ENCODE assay signal across 1 cellular context in the genomic region with DNA sequence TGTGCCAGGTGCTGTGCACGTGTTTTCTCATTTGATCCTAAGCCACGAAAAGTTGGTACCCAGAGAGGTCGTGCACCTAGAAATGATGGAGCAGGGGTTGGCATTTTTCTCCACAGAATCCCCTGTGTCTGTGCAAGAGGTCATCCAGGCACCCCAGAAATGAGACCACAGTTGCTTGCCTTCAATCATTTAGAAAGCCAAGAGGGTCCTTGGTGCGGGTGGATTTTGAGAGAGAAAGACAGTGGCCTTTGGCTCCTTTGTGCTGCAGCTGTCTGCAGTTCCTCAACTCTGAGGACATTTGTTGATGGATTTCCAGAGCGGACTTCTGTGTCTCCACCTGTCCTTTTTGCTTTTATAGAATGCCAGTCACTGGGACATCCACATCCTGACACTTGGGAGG.
TF ChIP-seq lines count a peak whose summit lies in the region.

No MANE protein-coding gene starts in this region.

TF ChIP-seq in HepG2, 621 proteins besides CTCF, POLR2A, EP300 and RAD21:
- TF ChIP-seq POLR2G (IDR thresholded peaks at IDR 0.05; ENCODE audit: low read depth, low read length) (peak; percentile 57; the same call in 1 of the 2 replicates), SP1 (IDR thresholded peaks at IDR 0.05) (no peak), SP1 (CRISPR knock-in tag; IDR thresholded peaks at IDR 0.05) (no peak), HHEX (CRISPR knock-in tag; IDR thresholded peaks at IDR 0.05) (no peak)
- TF ChIP-seq, protein P1, sequence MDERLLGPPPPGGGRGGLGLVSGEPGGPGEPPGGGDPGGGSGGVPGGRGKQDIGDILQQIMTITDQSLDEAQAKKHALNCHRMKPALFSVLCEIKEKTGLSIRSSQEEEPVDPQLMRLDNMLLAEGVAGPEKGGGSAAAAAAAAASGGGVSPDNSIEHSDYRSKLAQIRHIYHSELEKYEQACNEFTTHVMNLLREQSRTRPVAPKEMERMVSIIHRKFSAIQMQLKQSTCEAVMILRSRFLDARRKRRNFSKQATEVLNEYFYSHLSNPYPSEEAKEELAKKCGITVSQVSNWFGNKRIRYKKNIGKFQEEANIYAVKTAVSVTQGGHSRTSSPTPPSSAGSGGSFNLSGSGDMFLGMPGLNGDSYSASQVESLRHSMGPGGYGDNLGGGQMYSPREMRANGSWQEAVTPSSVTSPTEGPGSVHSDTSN (CRISPR knock-in tag; IDR thresholded peaks at IDR 0.05): no peak
TF ChIP-seq in HepG2: peak in this region for 1.
